In the genomic region with DNA sequence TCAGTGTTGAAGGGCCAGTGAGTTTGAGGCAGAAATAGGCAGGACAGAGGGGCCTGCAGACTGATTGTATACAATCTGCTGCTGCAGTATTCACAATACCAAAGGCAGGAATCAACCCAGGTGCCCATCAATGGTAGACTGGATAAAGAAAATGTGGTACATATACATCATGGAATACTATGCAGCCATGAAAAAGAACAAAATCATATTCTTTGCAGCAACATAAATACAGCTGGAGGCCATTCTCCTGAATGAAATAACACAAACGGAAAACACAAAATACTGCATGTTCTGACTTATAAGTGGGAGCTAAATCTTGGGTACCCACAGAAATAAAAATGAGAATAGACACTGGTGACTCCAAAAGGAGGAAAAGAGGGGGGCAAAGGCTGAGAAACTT, we compare ENCODE assay signal across 24 cellular contexts.
DNase-seq lines count a peak whose midpoint lies in the region; ATAC-seq, FAIRE-seq and TF ChIP-seq lines count a peak whose summit lies in the region.
"Had no signal": no experiment of that assay in that cellular context is flagged by ENCODE, and none has a peak within 500 bp of the region (broad histone marks: within the 10 kb centered on the region; RNA-seq: fewer than 3 reads in every experiment).

No MANE protein-coding gene starts in this region.

- no peak overlapping the region for H4K8ac ChIP-seq in H1 (ENCODE audit: extremely low read depth, insufficient read depth, low read length)

- no peaks in the 10 kb centered on the region for H3K36me3 ChIP-seq in SK-N-SH (replicated peaks in 1 of 2; ENCODE audit: control insufficient read depth in 1 of 2, insufficient read depth in 2 of 2, low read length in 1 of 2)
- no peaks in the 10 kb centered on the region for H3K36me3 ChIP-seq in H1 (ENCODE audit: control insufficient read depth in 2 of 4, insufficient read depth in 4 of 4, low read length in 3 of 4)
- H3K36me3 ChIP-seq: BE2C; BLaER1 treated with 17β-estradiol and CSF1 and Interleukin-3, amounts not matched to agents 10 nM and 100 nM had no signal

- peak overlapping the region; percentile 85 for H3K27ac Mint-ChIP-seq in T-helper 17 cell
- peak overlapping the region; percentile 39 to 74 for H3K27ac Mint-ChIP-seq in natural killer cell treated with Interleukin-12 subunit alpha and Interleukin-12 subunit beta and Interleukin-15 and Interleukin-18, amount 100 ng/mL, for 72 hours
- H3K27ac Mint-ChIP-seq: CD14-positive monocyte; CD8-positive, alpha-beta T cell had no signal

- TF ChIP-seq RAD21 in SK-N-SH (IDR thresholded peaks at IDR 0.05; ENCODE audit: low read length) (no peak), H1 (IDR thresholded peaks at IDR 0.05 in 1 of 2, conservative IDR thresholded peaks at IDR 0.05 in 1 of 2; ENCODE audit: low read depth in 2 of 2, low read length in 2 of 2) (no peak)

- H3K4me3 Mint-ChIP-seq in T-helper 17 cell = no peak overlapping the region
- no peak overlapping the region for H3K4me3 Mint-ChIP-seq in natural killer cell treated with Interleukin-12 subunit alpha and Interleukin-12 subunit beta and Interleukin-15 and Interleukin-18, amount 100 ng/mL, for 72 hours
- H3K4me3 Mint-ChIP-seq: CD14-positive monocyte; CD8-positive, alpha-beta T cell had no signal

- H3K23me2 ChIP-seq in H1 (ENCODE audit: low read depth, low read length) = no peaks in the 10 kb centered on the region

- H4K5ac ChIP-seq in H1 (ENCODE audit: insufficient read length, low read depth, low read length) = no peak overlapping the region

- H4K91ac ChIP-seq in H1 (replicated peaks; ENCODE audit: insufficient read length, low read length) = no peak overlapping the region

- H3K27ac ChIP-seq in SK-N-SH (ENCODE audit: low read depth in 2 of 2, low read length in 1 of 2) (no peak overlapping the region), H1 (ENCODE audit: low read depth, low read length) (no peak overlapping the region)
- H3K27ac ChIP-seq: 22Rv1; BLaER1 treated with 17β-estradiol and CSF1 and Interleukin-3, amounts not matched to agents 10 nM and 100 nM had no signal

- no peak overlapping the region for H2BK20ac ChIP-seq in H1 (ENCODE audit: low read length)

- no peak overlapping the region for H2BK5ac ChIP-seq in H1 (ENCODE audit: low read depth, low read length)

- H3K79me2 ChIP-seq in SK-N-SH (ENCODE audit: insufficient read depth) (no peaks in the 10 kb centered on the region), H1 (ENCODE audit: control insufficient read depth in 1 of 2, insufficient read depth in 2 of 2, low read length in 2 of 2) (no peaks in the 10 kb centered on the region)

- no peaks in the 10 kb centered on the region for H3K36me3 Mint-ChIP-seq in T-helper 17 cell (ENCODE audit: low read depth)
- H3K36me3 Mint-ChIP-seq in natural killer cell treated with Interleukin-12 subunit alpha and Interleukin-12 subunit beta and Interleukin-15 and Interleukin-18, amount 100 ng/mL, for 72 hours = peaks cover 7% of the 10 kb centered on the region
- H3K36me3 Mint-ChIP-seq: CD14-positive monocyte; CD8-positive, alpha-beta T cell had no signal

- H3K27me3 Mint-ChIP-seq in T-helper 17 cell = no peaks in the 10 kb centered on the region
- H3K27me3 Mint-ChIP-seq in natural killer cell treated with Interleukin-12 subunit alpha and Interleukin-12 subunit beta and Interleukin-15 and Interleukin-18, amount 100 ng/mL, for 72 hours = no peaks in the 10 kb centered on the region

- H3K4me1 ChIP-seq in SK-N-SH (ENCODE audit: control insufficient read depth in 1 of 2, insufficient read depth in 2 of 2, low read depth in 1 of 2, low read length in 1 of 2) (peaks cover 0 to 5% of the 10 kb centered on the region in 2 experiments; a peak in 1 of 4 replicates), H1 (replicated peaks in 1 of 4; ENCODE audit: control insufficient read depth in 3 of 4, insufficient read depth in 4 of 4, low read length in 3 of 4) (no peaks in the 10 kb centered on the region)
- H3K4me1 ChIP-seq: BE2C, Caco-2 had no signal

- H3K14ac ChIP-seq in H1 (ENCODE audit: insufficient read length) = no peak overlapping the region

- no peak overlapping the region for H2AK5ac ChIP-seq in H1 (ENCODE audit: low read depth, low read length)

- no peak overlapping the region for H2BK120ac ChIP-seq in H1 (replicated peaks; ENCODE audit: low read depth, low read length)

- H2AFZ ChIP-seq in SK-N-SH (ENCODE audit: low read depth) = no peak overlapping the region
- H2AFZ ChIP-seq in H1 (ENCODE audit: low read length) = no peak overlapping the region

- H4K20me1 ChIP-seq in SK-N-SH (ENCODE audit: insufficient read depth) (no peaks in the 10 kb centered on the region), H1 (replicated peaks in 1 of 2; ENCODE audit: control insufficient read depth in 1 of 2, insufficient read depth in 2 of 2, low read length in 2 of 2) (no peaks in the 10 kb centered on the region)
- H4K20me1 ChIP-seq: BLaER1 treated with 17β-estradiol and CSF1 and Interleukin-3, amounts not matched to agents 10 nM and 100 nM had no signal

- CTCF ChIA-PET in SK-N-SH (lab: Yijun Ruan, JAX) (interaction anchor here (1.0 to 2.1 kb wide), 4 partner anchors 11 to 124 kb away, joined by 3 to 6 read pairs (median 4); no protein-coding TSS in a partner anchor), H1 (lab: Charles Lee; ENCODE audit: partially characterized antibody) (interaction anchor here (1.2 to 3.1 kb wide), 5 partner anchors 8 to 226 kb away, joined by 3 to 12 read pairs (median 3); no protein-coding TSS in a partner anchor)

- ATAC-seq in SK-N-SH treated with all-trans-retinoic acid at 6 μM for 48 hours (no peak), T-helper 17 cell (no peak)
- ATAC-seq in natural killer cell treated with Interleukin-12 subunit alpha and Interleukin-12 subunit beta and Interleukin-15 and Interleukin-18, amount 100 ng/mL, for 72 hours = no peak
- ATAC-seq: CD8-positive, alpha-beta T cell; GM12878 had no signal

- TF ChIP-seq POLR2A in H1 (IDR thresholded peaks at IDR 0.05; ENCODE audit: control extremely low read depth in 1 of 2, low read depth in 2 of 2, low read length in 2 of 2) = no peak

- no peak overlapping the region for H2BK15ac ChIP-seq in H1 (ENCODE audit: low read length)

- WGBS in SK-N-SH (ENCODE audit: low lambda C conversion rate) = 2% methylated on average over 1 of the region's 1 CpG
- WGBS in H1 (ENCODE audit: extremely low coverage in 1 of 2, insufficient coverage in 1 of 2, insufficient read length in 1 of 2, insufficient replicate concordance in 2 of 2, low coverage in 1 of 2, low lambda C conversion rate in 2 of 2, missing lambda C conversion rate in 1 of 2), 2 experiments = 89% methylated on average over 1 of the region's 1 CpG; no CpG with 5 or more reads in 1 of the 2 experiments

- TF ChIP-seq CTCF in SK-N-SH (IDR thresholded peaks at IDR 0.05) (no peak), H1 (IDR thresholded peaks at IDR 0.05; ENCODE audit: control extremely low read depth in 1 of 3, insufficient read depth in 1 of 3, low read depth in 1 of 3, low read length in 3 of 3) (no peak)

- H2BK12ac ChIP-seq in H1 (ENCODE audit: low read depth, low read length) = no peak overlapping the region

- no peak overlapping the region for H3K9ac ChIP-seq in SK-N-SH
- no peak overlapping the region for H3K9ac ChIP-seq in H1 (replicated peaks in 1 of 4; ENCODE audit: extremely low read depth in 1 of 4, low read depth in 3 of 4, low read length in 3 of 4)
- H3K9ac ChIP-seq: BLaER1 treated with 17β-estradiol and CSF1 and Interleukin-3, amounts not matched to agents 10 nM and 100 nM had no signal

- no peak overlapping the region for H3K23ac ChIP-seq in H1 (ENCODE audit: insufficient read length)

- H3K4ac ChIP-seq in H1 (replicated peaks; ENCODE audit: insufficient read length, low read depth, low read length) = no peak overlapping the region

- no peaks in the 10 kb centered on the region for H3F3A ChIP-seq in SK-N-SH (replicated peaks; ENCODE audit: insufficient read depth)

- no peak overlapping the region for H3K56ac ChIP-seq in H1 (replicated peaks; ENCODE audit: insufficient read length, low read depth, low read length)

- no peaks in the 10 kb centered on the region for H3K27me3 ChIP-seq in SK-N-SH (ENCODE audit: insufficient read depth)
- H3K27me3 ChIP-seq in H1 (replicated peaks in 1 of 4; ENCODE audit: control insufficient read depth in 3 of 4, extremely low read depth in 1 of 4, insufficient read depth in 3 of 4, low read length in 3 of 4) = no peaks in the 10 kb centered on the region
- H3K27me3 ChIP-seq: BE2C; BLaER1 treated with 17β-estradiol and CSF1 and Interleukin-3, amounts not matched to agents 10 nM and 100 nM had no signal

- H3K4me3 ChIP-seq in SK-N-SH (ENCODE audit: low read depth in 2 of 2, low read length in 1 of 2) = no peak overlapping the region
- H3K4me3 ChIP-seq in H1 (ENCODE audit: extremely low read depth in 1 of 4, insufficient read depth in 2 of 4, low read depth in 3 of 4, low read length in 4 of 4) = no peak overlapping the region
- H3K4me3 ChIP-seq: BLaER1 treated with 17β-estradiol and CSF1 and Interleukin-3, amounts not matched to agents 10 nM and 100 nM; GM12878 had no signal

- peaks cover 3% of the 10 kb centered on the region for H3K9me3 Mint-ChIP-seq in natural killer cell treated with Interleukin-12 subunit alpha and Interleukin-12 subunit beta and Interleukin-15 and Interleukin-18, amount 100 ng/mL, for 72 hours

- H3K4me1 Mint-ChIP-seq in T-helper 17 cell = peaks cover 26% of the 10 kb centered on the region
- peaks cover 13 to 24% of the 10 kb centered on the region in 2 donors for H3K4me1 Mint-ChIP-seq in natural killer cell treated with Interleukin-12 subunit alpha and Interleukin-12 subunit beta and Interleukin-15 and Interleukin-18, amount 100 ng/mL, for 72 hours (ENCODE audit: low read depth in 2 of 2)
- H3K4me1 Mint-ChIP-seq: CD14-positive monocyte had no signal

- H3K9me2 ChIP-seq in SK-N-SH = no peaks in the 10 kb centered on the region

- H3K4me2 ChIP-seq in SK-N-SH (no peak overlapping the region), H1 (ENCODE audit: insufficient read depth in 1 of 2, low read depth in 2 of 2, low read length in 2 of 2) (no peak overlapping the region)

- H3K9me3 ChIP-seq in SK-N-SH (no peaks in the 10 kb centered on the region), T-helper 17 cell (ENCODE audit: control insufficient read depth, low read length, poor library complexity, severe bottlenecking) (no peaks in the 10 kb centered on the region), H1 (ENCODE audit: insufficient read depth in 2 of 2, low read depth in 1 of 2, low read length in 1 of 2) (no peaks in the 10 kb centered on the region)
- H3K9me3 ChIP-seq: Caco-2 had no signal

- FAIRE-seq in H1 (lab: Jason Lieb, UNC) = no peak
- no peak for FAIRE-seq in GM19239 (lab: Jason Lieb, UNC)
- FAIRE-seq: A204.1, GM12878 had no signal

- DNase-seq in SK-N-SH = no peak
- DNase-seq in T-helper 17 cell = no peak
- no peak for DNase-seq in H1 (ENCODE audit: low read depth in 1 of 2, low spot score in 2 of 2)
- no peak for DNase-seq in natural killer cell treated with Interleukin-12 subunit alpha and Interleukin-12 subunit beta and Interleukin-15 and Interleukin-18, amount 100 ng/mL, for 72 hours (ENCODE audit: low spot score)
- DNase-seq in central memory CD4-positive, alpha-beta T cell = no peak
- no peak for DNase-seq in GM19239 (ENCODE audit: insufficient read length, low spot score)
- no peak for DNase-seq in DMS 273 (lab: John Stamatoyannopoulos, UW; ENCODE audit: unreplicated experiment)
- DNase-seq: AML-193; BE2C; Caco-2; CD8-positive, alpha-beta T cell; DMS 273 treated with DMSO at 0.1 percent for 48 hours; DMS79; EL; GDM1; GOT3; H7; HCEC 1CT had no signal

- POLR2A ChIA-PET in SK-N-SH (lab: Yijun Ruan, JAX) = no interaction called here
- POLR2A ChIA-PET in H1 (lab: Charles Lee; ENCODE audit: partially characterized antibody) = no interaction called here

- no peaks in the 10 kb centered on the region for H3K79me1 ChIP-seq in H1 (ENCODE audit: low read depth, low read length)

- TF ChIP-seq EP300 in SK-N-SH (IDR thresholded peaks at IDR 0.05; ENCODE audit: borderline replicate concordance in 1 of 2, low read depth in 1 of 2, low read length in 1 of 2) (no peak), H1 (IDR thresholded peaks at IDR 0.05; ENCODE audit: borderline replicate concordance in 1 of 2, low read depth in 2 of 2, low read length in 2 of 2) (no peak)

- no peak overlapping the region for H3K18ac ChIP-seq in H1 (ENCODE audit: extremely low read depth, low read length)
